18 cellular contexts compared by ENCODE assay signal in genomic region chr16:4179763-4180260, GRCh38.
"Had no signal": no experiment of that assay in that cellular context is flagged by ENCODE, and none has a peak within 500 bp of the region (broad histone marks: within the 10 kb centered on the region; RNA-seq: fewer than 3 reads in every experiment).

No MANE protein-coding gene starts in this region.

- H3K9me3 ChIP-seq: MG63, SJSA1 had no signal

- H3K4me3 ChIP-seq: MG63, SJSA1, SK-N-MC had no signal

- DNase-seq: Karpas-422, KG1, NCI-H1092, NCI-H1105 treated with DMSO at 0.1 percent for 48 hours, NCI-H1417 treated with DMSO at 0.1 percent for 48 hours, NCI-H146, NCI-H1694 treated with DMSO at 0.1 percent for 48 hours, NCI-H1930, NCI-H2081, NCI-H2227 treated with DMSO at 0.1 percent for 48 hours, NCI-H524, NCI-H526 treated with DMSO at 0.1 percent for 48 hours, NCI-H774 had no signal

- H3K36me3 ChIP-seq: MG63, SJSA1 had no signal

- ATAC-seq: Panc1, PC-3 had no signal

- H3K27me3 ChIP-seq: MG63, SJSA1 had no signal

- H3K27ac ChIP-seq: SJSA1, SK-N-MC had no signal
